Comparison of ENCODE assay signal across 8 cellular contexts in the genomic region with DNA sequence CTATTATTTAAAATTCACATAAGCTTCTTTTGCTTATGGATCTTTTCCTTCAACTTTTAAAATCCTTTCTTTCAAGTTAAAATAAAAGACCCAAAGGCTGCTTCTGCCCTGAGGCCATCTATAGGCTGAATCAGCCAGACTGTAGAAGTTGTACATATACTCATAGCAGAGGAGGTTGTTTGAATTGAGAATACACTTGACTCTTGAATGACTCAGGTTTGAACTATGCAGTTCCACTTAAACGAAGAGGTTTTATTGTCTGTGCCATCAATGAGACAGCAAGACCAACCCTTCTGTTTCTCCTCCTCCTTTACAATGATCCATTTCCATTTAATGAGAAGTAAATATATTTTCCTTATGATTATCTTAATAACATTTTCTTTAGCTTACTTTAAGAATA. TPM values are rescaled to one million over a fixed set of nuclear protein-coding genes. Genes with fewer than 3 reads are reported as not detected.
A peak's percentile ranks its signal among the peaks of the same experiment; 100 is the strongest.
DNase-seq lines count a peak whose midpoint lies in the region; ATAC-seq and TF ChIP-seq lines count a peak whose summit lies in the region.
"Had no signal": no experiment of that assay in that cellular context is flagged by ENCODE, and none has a peak within 500 bp of the region (broad histone marks: within the 10 kb centered on the region; RNA-seq: fewer than 3 reads in every experiment).

No MANE protein-coding gene starts in this region.

- no peak for ATAC-seq in GM23338
- ATAC-seq in GM21723 (IDR thresholded peaks at IDR 0.05; ENCODE audit: unreplicated experiment): no peak

- no peak overlapping the region for H3K4me3 Mint-ChIP-seq in GM23338

- H3K27ac Mint-ChIP-seq in GM23338: no peak overlapping the region

- peaks cover under 1% of the 10 kb centered on the region for H3K27me3 Mint-ChIP-seq in GM23338 (ENCODE audit: insufficient read depth, low read depth, poor library complexity)

- H3F3A ChIP-seq in GM23338 (replicated peaks; ENCODE audit: low read depth): no peaks in the 10 kb centered on the region

- H3K4me2 ChIP-seq in GM23338: no peak overlapping the region

- peaks cover 2% of the 10 kb centered on the region; the same call in 1 of the 2 replicates for H3K4me1 ChIP-seq in GM23338 (ENCODE audit: insufficient read depth)

- no peak overlapping the region for H3K4me3 ChIP-seq in GM23338
- no peak overlapping the region for H3K4me3 ChIP-seq in choroid plexus epithelial cell (ENCODE audit: low read depth, low read length)

- no peaks in the 10 kb centered on the region; the same call in 1 of the 2 replicates for H4K20me1 ChIP-seq in GM23338 (replicated peaks; ENCODE audit: insufficient read depth)

- TF ChIP-seq CTCF in GM23338 (conservative IDR thresholded peaks at IDR 0.05; ENCODE audit: low read depth in 2 of 2): no peak
- TF ChIP-seq CTCF in choroid plexus epithelial cell (conservative IDR thresholded peaks at IDR 0.05; ENCODE audit: low read depth, low read length): no peak

- H2AFZ ChIP-seq in GM23338: peak overlapping the region; percentile 56; the same call in 1 of the 2 replicates

- peaks cover 8% of the 10 kb centered on the region for H3K27me3 ChIP-seq in GM23338 (ENCODE audit: insufficient read depth)

- no peaks in the 10 kb centered on the region for H3K9me2 ChIP-seq in GM23338 (ENCODE audit: insufficient read depth)

- H3K4me1 Mint-ChIP-seq in GM23338: peaks cover 2% of the 10 kb centered on the region; the same call in 1 of the 3 replicates

- H3K36me3 ChIP-seq in GM23338 (ENCODE audit: insufficient read depth): no peaks in the 10 kb centered on the region

- H3K79me2 ChIP-seq in GM23338 (replicated peaks; ENCODE audit: insufficient read depth): no peaks in the 10 kb centered on the region

- no peak overlapping the region for H3K27ac ChIP-seq in GM23338 (ENCODE audit: low read depth)

- no peaks in the 10 kb centered on the region for H3K36me3 Mint-ChIP-seq in GM23338 (ENCODE audit: low read depth)

- no peaks in the 10 kb centered on the region for H3K9me3 Mint-ChIP-seq in GM23338

- DNase-seq in GM23338 (ENCODE audit: low spot score): no peak
- DNase-seq in NCI-H510A (lab: John Stamatoyannopoulos, UW): peak; percentile 11
- DNase-seq in choroid plexus epithelial cell (ENCODE audit: low read depth): peak; percentile 55
- peak; percentile 56 for DNase-seq in pons (ENCODE audit: low spot score)
- no peak for DNase-seq in activated naive CD4-positive, alpha-beta T cell treated with Interleukin-2 at 50 U/mL for 16 hours
- DNase-seq in Ammon's horn (ENCODE audit: low spot score): no peak
- DNase-seq: Karpas-422 had no signal

TF ChIP-seq in GM23338, 12 proteins besides CTCF, POLR2A, EP300 and RAD21:
- TF ChIP-seq EZH2phosphoT487 (IDR thresholded peaks at IDR 0.05; ENCODE audit: unreplicated experiment) (no peak), STAT1 (IDR thresholded peaks at IDR 0.05; ENCODE audit: unreplicated experiment) (no peak), ZNF331 (CRISPR knock-in tag; IDR thresholded peaks at IDR 0.05; ENCODE audit: low read depth) (no peak)

RNA-seq across cellular contexts. Expression of a gene that starts 5.8 kb away (rescaled TPM):
- 0.35 and 0.59 TPM in 2 replicates for total RNA-seq in GM23338 (2014; rRNA removed; shearing (Covaris generic))
- polyA plus RNA-seq in GM23338 (2016; fragmentation: Nextera tagmentation; extraction: Ambion mirVana): 0.19 and 0.42 TPM in 2 replicates

Comparison
In these comparisons a context has a peak if more than half of its experiments do, and no peak if none do; other contexts are left out.
1. DNase-seq: peak in NCI-H510A (single experiment), choroid plexus epithelial cell (single experiment) and pons (single experiment); none in GM23338 (single experiment), activated naive CD4-positive, alpha-beta T cell treated with Interleukin-2 at 50 U/mL for 16 hours (single experiment) and Ammon's horn (single experiment).